Comparison of ENCODE assay signal across 29 cellular contexts in the genomic region with DNA sequence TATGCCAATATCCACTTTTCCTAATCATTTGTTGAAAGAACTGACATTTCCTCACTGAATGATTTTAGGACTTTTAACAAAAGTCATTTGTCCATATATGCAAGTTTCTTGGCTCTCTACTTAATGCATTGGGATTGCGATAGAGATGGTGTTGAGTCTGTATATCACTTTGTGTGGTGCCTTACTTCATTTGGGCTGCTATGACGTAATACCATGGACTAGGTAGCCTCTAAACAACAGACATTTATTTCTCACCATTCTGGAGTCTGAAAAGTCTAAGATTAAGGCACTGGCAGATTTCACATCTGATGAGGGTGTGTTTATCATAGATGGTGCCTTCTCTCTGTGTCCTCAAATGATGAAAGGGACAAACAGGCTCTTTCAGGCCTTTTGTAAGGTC.
"Had no signal": no experiment of that assay in that cellular context is flagged by ENCODE, and none has a peak within 500 bp of the region (broad histone marks: within the 10 kb centered on the region; RNA-seq: fewer than 3 reads in every experiment).

No MANE protein-coding gene starts in this region.

- H3K4me2 ChIP-seq: smooth muscle cell had no signal

- ATAC-seq: naive thymus-derived CD8-positive, alpha-beta T cell; natural killer cell treated with Interleukin-12 subunit alpha and Interleukin-12 subunit beta and Interleukin-15 and Interleukin-18, amount 100 ng/mL, for 72 hours; psoas muscle; right cardiac atrium; sciatic nerve; stimulated activated memory B cell treated with anti-CD40 and anti-IgM and Interleukin-4, amounts not matched to agents 10 μg/mL and 1 μg/mL and 100 μg/mL, for 72 hours; stimulated activated naive CD8-positive, alpha-beta T cell treated with anti-CD3 and anti-CD28 coated beads, Interleukin-15, amount 100 ng/mL, for 72 hours; stimulated activated naive CD8-positive, alpha-beta T cell treated with anti-CD3 and anti-CD28 coated beads, Interleukin-15, Interleukin-2, amounts not matched to agents 100 U/mL and 50 U/mL, for 24 hours; upper lobe of right lung had no signal

- DNase-seq: naive thymus-derived CD8-positive, alpha-beta T cell; nephron progenitor cell; nucleus accumbens; posterior cingulate gyrus; psoas muscle; right cardiac atrium; spleen; stimulated activated CD4-positive, alpha-beta T cell treated with anti-CD3 and anti-CD28 coated beads, Interleukin-12 subunit alpha, Interleukin-12 subunit beta, amount 100 ng/mL, for 4 hours; stimulated activated CD4-positive, alpha-beta T cell treated with anti-CD3 and anti-CD28 coated beads, Interleukin-1b, Interleukin-23, amount 100 ng/mL, for 48 hours; stimulated activated CD4-positive, alpha-beta T cell treated with anti-CD3 and anti-CD28 coated beads, Interleukin-4, amount 100 ng/mL, for 1 hour; stimulated activated CD4-positive, alpha-beta T cell treated with anti-CD3 and anti-CD28 coated beads, Interleukin-4, amount 100 ng/mL, for 4 hours; stimulated activated CD8-positive, alpha-beta memory T cell treated with anti-CD3 and anti-CD28 coated beads, Interleukin-4, amount 100 ng/mL, for 48 hours; stimulated activated naive CD4-positive, alpha-beta T cell; stimulated activated naive CD8-positive, alpha-beta T cell treated with anti-CD3 and anti-CD28 coated beads, Interleukin-15, amount 100 ng/mL, for 72 hours; stimulated activated naive CD8-positive, alpha-beta T cell treated with anti-CD3 and anti-CD28 coated beads, Interleukin-15, Interleukin-2, amounts not matched to agents 100 U/mL and 50 U/mL, for 24 hours; substantia nigra; testis; tibial artery; transverse colon; upper lobe of right lung; uterus had no signal

- H3K4me3 ChIP-seq: psoas muscle, skin epidermis, smooth muscle cell, spleen, suprapubic skin, testis, tibial artery, transverse colon, upper lobe of right lung, uterus had no signal

- H3K27me3 ChIP-seq: neutrophil, spleen, suprapubic skin, testis, tibial artery, transverse colon, upper lobe of right lung, uterus had no signal

- H3K79me2 ChIP-seq: parathyroid adenoma had no signal

- H3K9me3 ChIP-seq: neutrophil, psoas muscle, suprapubic skin, testis, tibial artery, transverse colon, upper lobe of right lung, uterus had no signal

- H3K9ac ChIP-seq: parathyroid adenoma had no signal

- H3K36me3 ChIP-seq: neutrophil, spleen, suprapubic skin, tibial artery, transverse colon, upper lobe of right lung, uterus had no signal

- H3K27ac ChIP-seq: neutrophil, parathyroid adenoma, psoas muscle, skin epidermis, spleen, suprapubic skin, testis, tibial artery, transverse colon, upper lobe of right lung, uterus had no signal

- H2AFZ ChIP-seq: parathyroid adenoma had no signal

- H3K4me1 ChIP-seq: parathyroid adenoma, psoas muscle, spleen, suprapubic skin, testis, tibial artery, transverse colon, upper lobe of right lung, uterus had no signal
